Comparison of ENCODE assay signal across 30 cellular contexts in the genomic region with DNA sequence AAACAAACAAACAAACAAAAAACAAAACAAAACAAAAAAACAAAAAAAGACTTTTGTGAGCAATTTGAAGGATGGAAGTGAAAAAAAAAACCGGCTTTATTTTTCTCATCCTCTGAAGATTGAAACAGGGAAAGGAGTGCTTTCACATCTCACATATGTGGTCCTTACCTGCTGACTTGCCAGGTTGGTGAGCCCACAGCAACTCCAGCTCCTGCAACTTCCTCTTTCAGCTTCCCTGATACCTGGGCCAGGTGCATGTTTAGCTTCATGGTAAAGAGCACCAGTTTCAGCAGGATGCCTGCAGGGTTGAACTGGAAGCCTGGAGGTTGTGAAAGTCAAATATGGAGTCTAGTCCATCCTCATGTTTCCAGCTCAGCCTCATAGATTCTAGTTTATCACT.
"Had no signal": no experiment of that assay in that cellular context is flagged by ENCODE, and none has a peak within 500 bp of the region (broad histone marks: within the 10 kb centered on the region; RNA-seq: fewer than 3 reads in every experiment).

No MANE protein-coding gene starts in this region.

- DNase-seq: activated B cell treated with CpG ODN at 0.5 μM for 24 hours; activated CD4-positive, alpha-beta memory T cell treated with anti-CD3 and anti-CD28 coated beads for 36 hours; activated CD4-positive, alpha-beta T cell treated with anti-CD3 and anti-CD28 coated beads for 4 hours; activated CD4-positive, alpha-beta T cell treated with anti-CD3 and anti-CD28 coated beads, Interleukin-2, amount 10 ng/mL, durations not matched to agents 24 days and 14 days; activated CD4-positive, alpha-beta T cell treated with anti-CD3 and anti-CD28 coated beads, Interleukin-2, amount 50 U/mL, for 1 hour; activated CD4-positive, alpha-beta T cell treated with anti-CD3 and anti-CD28 coated beads, Interleukin-2, amount 50 U/mL, for 4 hours; activated CD4-positive, CD25-positive, alpha-beta regulatory T cell treated with anti-CD3 and anti-CD28 coated beads, Interleukin-2, amount 50 U/mL, for 72 hours; activated CD8-positive, alpha-beta memory T cell treated with anti-CD3 and anti-CD28 coated beads, Interleukin-2, amount 50 U/mL, for 4 hours; activated CD8-positive, alpha-beta T cell treated with anti-CD3 and anti-CD28 coated beads for 36 hours; activated effector memory CD4-positive, alpha-beta T cell treated with anti-CD3 and anti-CD28 coated beads, Interleukin-2, amount 50 U/mL, for 16 hours; activated naive CD4-positive, alpha-beta T cell treated with anti-CD3 and anti-CD28 coated beads, Interleukin-2, amount 10 ng/mL, durations not matched to agents 7 days and 5 days; activated naive CD4-positive, alpha-beta T cell treated with Interleukin-2 at 50 U/mL for 16 hours; activated naive CD8-positive, alpha-beta T cell treated with anti-CD3 and anti-CD28 coated beads, Interleukin-2, amount 10 ng/mL, durations not matched to agents 7 days and 5 days; activated naive CD8-positive, alpha-beta T cell treated with anti-CD3 and anti-CD28 coated beads, Interleukin-2, amount 50 U/mL, for 24 hours; activated T-cell treated with anti-CD3 and anti-CD28 coated beads for 4 hours; activated T-cell treated with anti-CD3 and anti-CD28 coated beads, Interleukin-2, amount 50 U/mL, for 1 hour; activated T-cell treated with anti-CD3 and anti-CD28 coated beads, Interleukin-2, amount 50 U/mL, for 4 hours; activated T-cell treated with anti-CD3 and anti-CD28 coated beads, Interleukin-2, amount 50 U/mL, for 72 hours; amygdala; anterior cingulate cortex; caudate nucleus; T-helper 2 cell; T-helper 9 cell had no signal

- H3K9me3 ChIP-seq: ascending aorta had no signal

- H3K27me3 ChIP-seq: ascending aorta, cardiac muscle cell had no signal

- ATAC-seq: activated CD8-positive, alpha-beta T cell treated with anti-CD3 and anti-CD28 coated beads for 36 hours; activated naive CD8-positive, alpha-beta T cell treated with anti-CD3 and anti-CD28 coated beads, Interleukin-2, amount 50 U/mL, for 24 hours; activated T-cell treated with anti-CD3 and anti-CD28 coated beads, Interleukin-2, amount 50 U/mL, for 4 hours; activated T-cell treated with anti-CD3 and anti-CD28 coated beads, Interleukin-2, amount 50 U/mL, for 72 hours; activated T-helper 17 cell treated with anti-CD3 and anti-CD28 coated beads, Interleukin-2, amount 50 U/mL, for 72 hours had no signal

- H3K36me3 ChIP-seq: ascending aorta, cardiac muscle cell had no signal

- H3K4me1 ChIP-seq: ascending aorta had no signal

- H3K27ac ChIP-seq: ascending aorta, cardiac muscle cell, VCaP had no signal

- FAIRE-seq: bronchial epithelial cell, colon, TTC549 had no signal

- H3K4me3 ChIP-seq: ascending aorta, cardiac muscle cell had no signal
